In the genomic region with DNA sequence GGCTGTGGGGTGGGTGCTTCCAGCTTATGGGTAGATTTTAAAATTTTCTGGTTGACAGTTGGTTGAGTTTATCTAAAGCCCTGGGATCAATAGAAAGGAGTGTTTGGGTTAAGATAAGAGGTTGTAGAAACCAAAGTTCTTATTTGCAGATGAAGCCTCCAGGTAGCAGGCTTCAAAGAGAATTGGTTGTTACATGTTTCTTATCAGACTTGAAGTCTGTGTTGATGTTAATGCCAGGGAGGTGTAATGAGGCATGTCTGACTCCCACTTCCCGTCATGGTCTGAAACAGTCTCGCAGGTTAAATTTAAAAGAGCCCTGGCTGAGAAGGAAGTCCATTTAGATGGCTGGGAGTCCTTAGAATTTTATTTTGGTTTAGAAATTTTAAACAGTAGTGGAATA, we compare ENCODE assay signal across 1 cellular context.
TF ChIP-seq lines count a peak whose summit lies in the region.

No MANE protein-coding gene starts in this region.

TF ChIP-seq in HepG2, 621 proteins besides CTCF, POLR2A, EP300 and RAD21 (continued from another document):
- TF ChIP-seq, protein P1, sequence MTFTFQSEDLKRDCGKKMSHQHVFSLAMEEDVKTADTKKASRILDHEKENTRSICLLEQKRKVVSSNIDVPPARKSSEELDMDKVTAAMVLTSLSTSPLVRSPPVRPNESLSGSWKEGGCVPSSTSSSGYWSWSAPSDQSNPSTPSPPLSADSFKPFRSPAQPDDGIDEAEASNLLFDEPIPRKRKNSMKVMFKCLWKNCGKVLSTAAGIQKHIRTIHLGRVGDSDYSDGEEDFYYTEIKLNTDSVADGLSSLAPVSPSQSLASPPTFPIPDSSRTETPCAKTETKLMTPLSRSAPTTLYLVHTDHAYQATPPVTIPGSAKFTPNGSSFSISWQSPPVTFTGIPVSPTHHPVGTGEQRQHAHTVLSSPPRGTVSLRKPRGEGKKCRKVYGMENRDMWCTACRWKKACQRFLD (CRISPR knock-in tag; IDR thresholded peaks at IDR 0.05; ENCODE audit: borderline replicate concordance) = no peak
- TF ChIP-seq CBX5 (CRISPR knock-in tag; IDR thresholded peaks at IDR 0.05; ENCODE audit: borderline replicate concordance) (no peak), TCF7L2 (IDR thresholded peaks at IDR 0.05; ENCODE audit: low read depth, low read length) (peak; percentile 41; the same call in 1 of the 2 replicates), ZNF746 (CRISPR knock-in tag; IDR thresholded peaks at IDR 0.05) (no peak), RXRA (CRISPR knock-in tag; IDR thresholded peaks at IDR 0.05) (no peak), ZNF354B (CRISPR knock-in tag; IDR thresholded peaks at IDR 0.05) (no peak), RBFOX2 (IDR thresholded peaks at IDR 0.05; ENCODE audit: low read depth, low read length) (no peak)
